ENCODE assay signal across 10 cellular contexts in the genomic region with DNA sequence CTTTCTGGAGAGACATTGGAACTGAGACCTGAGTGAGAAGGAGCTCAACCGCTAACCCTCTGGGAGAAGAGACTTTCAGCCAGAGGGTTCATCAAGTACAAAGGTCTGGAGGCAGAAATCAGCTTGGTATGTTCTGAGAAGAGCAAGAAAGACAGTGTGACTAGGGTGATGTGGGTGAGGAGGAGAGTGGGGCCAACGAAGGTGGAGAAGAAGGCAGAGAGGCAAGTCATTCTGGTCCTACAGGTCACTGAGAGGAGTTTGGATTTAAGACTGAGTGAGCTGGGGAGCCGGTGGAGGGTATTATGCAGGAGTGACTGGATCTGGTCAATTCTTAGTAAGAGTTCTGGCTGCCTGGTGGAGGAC. TPM values are rescaled to one million over a fixed set of nuclear protein-coding genes. Genes with fewer than 3 reads are reported as not detected.
A peak's percentile ranks its signal among the peaks of the same experiment; 100 is the strongest.
DNase-seq lines count a peak whose midpoint lies in the region; ATAC-seq and TF ChIP-seq lines count a peak whose summit lies in the region.
"Had no signal": no experiment of that assay in that cellular context is flagged by ENCODE, and none has a peak within 500 bp of the region (broad histone marks: within the 10 kb centered on the region; RNA-seq: fewer than 3 reads in every experiment).

No MANE protein-coding gene starts in this region.

- no peaks in the 10 kb centered on the region for H3K9me3 Mint-ChIP-seq in activated CD8-positive, alpha-beta memory T cell treated with anti-CD3 and anti-CD28 coated beads, Interleukin-2, amount 10 ng/mL, durations not matched to agents 7 days and 5 days (ENCODE audit: low read depth)

- H3K4me3 ChIP-seq in left lung, result peak overlapping the region in 1 of 2 donors; percentile 39
- peak overlapping the region; percentile 43 for H3K4me3 ChIP-seq in thymus (ENCODE audit: low read length)

- no peak for TF ChIP-seq CTCF in left lung (IDR thresholded peaks at IDR 0.05)

- H3K4me1 ChIP-seq in left lung (peaks cover 18 to 63% of the 10 kb centered on the region in 2 donors), thymus (ENCODE audit: control insufficient read depth, insufficient read depth, low read length) (peaks cover 45% of the 10 kb centered on the region)

- CTCF ChIA-PET in activated CD8-positive, alpha-beta memory T cell treated with anti-CD3 and anti-CD28 coated beads, Interleukin-2, amount 10 ng/mL, durations not matched to agents 7 days and 5 days (lab: Charles Lee), result interaction anchor here (0.7 to 3.7 kb wide), 6 partner anchors 10 to 112 kb away, joined by 3 to 26 read pairs (median 6); a partner anchor contains a TSS

- intact Hi-C loops in left lung (cut with DNase I), result loop anchor here in 1 of 2 donors (5.0 kb wide), 1 partner anchor 33 kb away; no protein-coding TSS in a partner anchor

- no peaks in the 10 kb centered on the region for H3K27me3 Mint-ChIP-seq in activated CD8-positive, alpha-beta memory T cell treated with anti-CD3 and anti-CD28 coated beads, Interleukin-2, amount 10 ng/mL, durations not matched to agents 7 days and 5 days

- no peak for DNase-seq in activated CD8-positive, alpha-beta memory T cell treated with anti-CD3 and anti-CD28 coated beads, Interleukin-2, amount 10 ng/mL, durations not matched to agents 7 days and 5 days
- DNase-seq in activated CD8-positive, alpha-beta memory T cell treated with anti-CD3 and anti-CD28 coated beads, Interleukin-2, amount 50 U/mL, for 48 hours, result no peak
- DNase-seq in left lung (no peak), NCI-H2081 (lab: John Stamatoyannopoulos, UW) (no peak), GDM1 (lab: John Stamatoyannopoulos, UW) (no peak)

- H3K4me3 Mint-ChIP-seq in activated CD8-positive, alpha-beta memory T cell treated with anti-CD3 and anti-CD28 coated beads, Interleukin-2, amount 10 ng/mL, durations not matched to agents 7 days and 5 days, result peak overlapping the region; percentile 80

- H3K27ac ChIP-seq in adipose tissue (ENCODE audit: low read depth, low read length) (peak overlapping the region; percentile 59), left lung (peak overlapping the region; percentile 52 to 92), thymus (ENCODE audit: low read depth) (peak overlapping the region; percentile 54)

- peak; percentile 0 for ATAC-seq in activated CD8-positive, alpha-beta memory T cell treated with anti-CD3 and anti-CD28 coated beads, Interleukin-2, amount 10 ng/mL, durations not matched to agents 7 days and 5 days
- ATAC-seq in left lung (no peak), GM21447 (IDR thresholded peaks at IDR 0.05; ENCODE audit: unreplicated experiment) (no peak)

- peak overlapping the region; percentile 79 for H3K27ac Mint-ChIP-seq in activated CD8-positive, alpha-beta memory T cell treated with anti-CD3 and anti-CD28 coated beads, Interleukin-2, amount 10 ng/mL, durations not matched to agents 7 days and 5 days

- H3K4me1 Mint-ChIP-seq in activated CD8-positive, alpha-beta memory T cell treated with anti-CD3 and anti-CD28 coated beads, Interleukin-2, amount 10 ng/mL, durations not matched to agents 7 days and 5 days, result peaks cover 44% of the 10 kb centered on the region

- no peaks in the 10 kb centered on the region for H3K27me3 ChIP-seq in left lung
- H3K27me3 ChIP-seq in thymus (ENCODE audit: control insufficient read depth, insufficient read depth), result no peaks in the 10 kb centered on the region

- WGBS in adipose tissue, 3 donors, result 51 to 57% (median 53%) methylated on average over 3 of the region's 3 CpGs
- WGBS in thymus, result 61% methylated on average over 3 of the region's 3 CpGs

- peaks cover 6% of the 10 kb centered on the region for H3K36me3 Mint-ChIP-seq in activated CD8-positive, alpha-beta memory T cell treated with anti-CD3 and anti-CD28 coated beads, Interleukin-2, amount 10 ng/mL, durations not matched to agents 7 days and 5 days

- H3K9me3 ChIP-seq in left lung (no peaks in the 10 kb centered on the region), thymus (ENCODE audit: control insufficient read depth) (no peaks in the 10 kb centered on the region)

- H3K36me3 ChIP-seq in left lung (no peaks in the 10 kb centered on the region), thymus (ENCODE audit: control insufficient read depth, insufficient read depth) (no peaks in the 10 kb centered on the region)

RNA-seq across cellular contexts. Expression of a gene that starts 12.2 kb away (rescaled TPM):
- total RNA-seq in activated CD8-positive, alpha-beta memory T cell treated with anti-CD3 and anti-CD28 coated beads, Interleukin-2, amount 10 ng/mL, durations not matched to agents 7 days and 5 days, result 1 to 10 TPM in 1 of 2 experiments, under 1 TPM in 1; 0.06 to 1.0 TPM
- polyA plus RNA-seq in adipose tissue (under 1 TPM; 0.37 to 0.67 (median 0.51) TPM), thymus (1.1 TPM)
- total RNA-seq in left lung, result under 1 TPM; 0.09 to 0.18 TPM
- total RNA-seq: lung microvascular endothelial cell, NCI-H460 had no signal

RNA-seq across cellular contexts. Expression of a gene that starts 26.8 kb away (rescaled TPM):
- 10 to 100 TPM; 15.6 to 20.2 TPM for total RNA-seq in activated CD8-positive, alpha-beta memory T cell treated with anti-CD3 and anti-CD28 coated beads, Interleukin-2, amount 10 ng/mL, durations not matched to agents 7 days and 5 days
- polyA plus RNA-seq in adipose tissue, result 100 to 1,000 TPM in 1 of 3 donors, 10 to 100 TPM in 2; 23.7 to 178 (median 93.9) TPM
- total RNA-seq in left lung, result 10 to 100 TPM; 24.1 to 33.7 TPM
- 26.1 TPM for polyA plus RNA-seq in thymus
